Comparison of ENCODE assay signal across 17 cellular contexts in the genomic region with DNA sequence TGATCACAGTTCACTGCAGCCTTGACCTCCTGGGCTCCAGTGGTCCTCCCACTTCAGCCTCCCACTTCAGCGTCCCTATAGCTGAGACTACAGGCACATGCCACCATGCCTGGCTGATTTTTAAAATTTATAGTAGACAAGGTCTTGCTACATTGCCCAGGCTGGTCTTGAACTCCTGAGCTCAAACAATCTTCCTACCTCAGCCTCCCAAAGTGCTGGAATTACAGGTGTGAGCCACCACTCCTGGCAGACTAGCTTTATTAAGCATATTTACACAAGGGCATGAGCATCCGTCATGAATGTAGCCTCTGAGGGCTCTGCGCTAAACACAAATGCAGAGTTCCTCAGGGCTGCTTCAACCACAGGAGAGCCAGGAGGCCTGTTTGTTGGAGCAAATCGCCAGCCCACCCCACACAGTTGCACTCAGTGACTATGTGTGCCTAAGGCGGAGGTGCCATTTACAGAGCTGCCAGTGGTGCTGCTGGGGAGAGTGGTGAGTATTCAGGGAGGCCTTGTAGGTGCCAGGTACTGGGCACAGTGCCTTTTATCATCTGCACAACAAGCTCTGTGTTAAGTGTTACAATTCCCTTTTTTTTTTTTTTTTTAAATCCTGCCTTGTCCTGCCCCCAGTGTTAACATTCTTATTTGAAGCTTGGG.
A peak's percentile ranks its signal among the peaks of the same experiment; 100 is the strongest.
DNase-seq lines count a peak whose midpoint lies in the region; ATAC-seq and TF ChIP-seq lines count a peak whose summit lies in the region.
"Had no signal": no experiment of that assay in that cellular context is flagged by ENCODE, and none has a peak within 500 bp of the region (broad histone marks: within the 10 kb centered on the region; RNA-seq: fewer than 3 reads in every experiment).

No MANE protein-coding gene starts in this region.

- H3K27ac Mint-ChIP-seq in brain: peak overlapping the region; percentile 66 to 97 (median 85)
- H3K27ac Mint-ChIP-seq: activated CD4-positive, alpha-beta T cell treated with anti-CD3 and anti-CD28 coated beads, Interleukin-2, amount 10 ng/mL, durations not matched to agents 24 days and 14 days; natural killer cell had no signal

- H3K9me3 ChIP-seq in A673 (ENCODE audit: low read depth, low read length, poor library complexity, severe bottlenecking) (no peaks in the 10 kb centered on the region), mesodermal cell (ENCODE audit: control insufficient read depth, low read length) (no peaks in the 10 kb centered on the region)

- H3K36me3 ChIP-seq in A673 (ENCODE audit: insufficient read depth, low read length, poor library complexity, severe bottlenecking) (no peaks in the 10 kb centered on the region), mesodermal cell (ENCODE audit: control insufficient read depth, insufficient read depth, low read length) (no peaks in the 10 kb centered on the region)

- H3K27ac ChIP-seq in A673 (ENCODE audit: low read depth, low read length, poor library complexity, severe bottlenecking): peak overlapping the region; percentile 79
- peak overlapping the region; percentile 69 for H3K27ac ChIP-seq in mesodermal cell (ENCODE audit: low read depth, low read length, severe bottlenecking)

- H3K4me3 Mint-ChIP-seq in brain: no peak overlapping the region
- H3K4me3 Mint-ChIP-seq: activated CD4-positive, alpha-beta T cell treated with anti-CD3 and anti-CD28 coated beads, Interleukin-2, amount 10 ng/mL, durations not matched to agents 24 days and 14 days; central memory CD8-positive, alpha-beta T cell; natural killer cell had no signal

- H3K4me3 ChIP-seq in A673 (ENCODE audit: low read depth, low read length, poor library complexity, severe bottlenecking): no peak overlapping the region
- H3K4me3 ChIP-seq in mesodermal cell (ENCODE audit: extremely low read depth, insufficient read depth, low read length, poor library complexity, severe bottlenecking): no peak overlapping the region

- 87 to 95% methylated on average over 2 to 4 of the region's 5 CpGs for WGBS in mesodermal cell (ENCODE audit: insufficient coverage in 2 of 2), 2 experiments

- ATAC-seq in HG03342 (IDR thresholded peaks at IDR 0.05; ENCODE audit: unreplicated experiment) (no peak), GM18867 (IDR thresholded peaks at IDR 0.05; ENCODE audit: unreplicated experiment) (no peak)
- ATAC-seq: natural killer cell had no signal

- DNase-seq in A673 (ENCODE audit: low spot score): no peak
- DNase-seq in NCI-H2029 (lab: John Stamatoyannopoulos, UW): peak; percentile 64
- no peak for DNase-seq in activated naive CD4-positive, alpha-beta T cell treated with Interleukin-2 at 50 U/mL for 16 hours
- DNase-seq in iPS-NIHi11 (ENCODE audit: low spot score): no peak
- DNase-seq: activated CD4-positive, alpha-beta T cell treated with anti-CD3 and anti-CD28 coated beads, Interleukin-2, amount 10 ng/mL, durations not matched to agents 24 days and 14 days; activated CD8-positive, alpha-beta memory T cell treated with anti-CD3 and anti-CD28 coated beads, Interleukin-2, amount 50 U/mL, for 4 hours; activated effector memory CD4-positive, alpha-beta T cell treated with Interleukin-2 at 50 U/mL for 16 hours; effector memory CD4-positive, alpha-beta T cell; natural killer cell; NCI-H1694 treated with DMSO at 0.1 percent for 48 hours; NCI-H446; stimulated activated CD4-positive, alpha-beta T cell treated with anti-CD3 and anti-CD28 coated beads, Interleukin-4, amount 100 ng/mL, for 1 hour had no signal

- no peaks in the 10 kb centered on the region for H3K27me3 ChIP-seq in A673 (replicated peaks; ENCODE audit: insufficient read depth, low read depth, low read length, poor library complexity)

- TF ChIP-seq CTCF in A673 (conservative IDR thresholded peaks at IDR 0.05; ENCODE audit: low read depth, low read length) (no peak), brain (conservative IDR thresholded peaks at IDR 0.05) (no peak)

- no TSS peak for BruUV-seq in A673 (replicated peaks; lab: Mats Ljungman, UMichigan)

- intact Hi-C loops in A673 (cut with micrococcal nuclease; ENCODE audit: unreplicated experiment): no loop called here

- peaks cover 0 to 3% (median 0%) of the 10 kb centered on the region in 5 experiments for H3K9me3 Mint-ChIP-seq in brain
- H3K9me3 Mint-ChIP-seq: activated CD4-positive, alpha-beta T cell treated with anti-CD3 and anti-CD28 coated beads, Interleukin-2, amount 10 ng/mL, durations not matched to agents 24 days and 14 days; central memory CD8-positive, alpha-beta T cell; natural killer cell had no signal

- CTCF ChIA-PET in A673 (lab: Charles Lee): interaction anchor here (0.6 kb wide), 1 partner anchor 86 kb away, joined by 5 read pairs; no protein-coding TSS in a partner anchor

- POLR2A ChIA-PET in A673 (lab: Charles Lee; ENCODE audit: low non-redundant PET): interaction anchor here (0.6 kb wide), 2 partner anchors 57 to 136 kb away, joined by 3 read pairs; no protein-coding TSS in a partner anchor

- peaks cover 96% of the 10 kb centered on the region for H3K4me1 Mint-ChIP-seq in brain

- H3K27me3 Mint-ChIP-seq in brain: peaks cover 3% of the 10 kb centered on the region

- H3K4me1 ChIP-seq in A673 (ENCODE audit: insufficient read depth, low read length, poor library complexity, severe bottlenecking): peaks cover 47% of the 10 kb centered on the region
- H3K4me1 ChIP-seq in mesodermal cell (ENCODE audit: control insufficient read depth, insufficient read depth, low read length, poor library complexity, severe bottlenecking): peaks cover 30% of the 10 kb centered on the region

- no peaks in the 10 kb centered on the region for H3K36me3 Mint-ChIP-seq in brain
- H3K36me3 Mint-ChIP-seq: natural killer cell had no signal
